Comparison of ENCODE assay signal across 8 cellular contexts in genomic region chr1:51331206-51332100, GRCh38. TPM values are rescaled to one million over a fixed set of nuclear protein-coding genes. Genes with fewer than 3 reads are reported as not detected.
DNase-seq lines count a peak whose midpoint lies in the region; ATAC-seq lines count a peak whose summit lies in the region.

No MANE protein-coding gene starts in this region.

- ATAC-seq in HG02642 (IDR thresholded peaks at IDR 0.05; ENCODE audit: poor library complexity, unreplicated experiment) (peak; percentile 49), left lobe of liver (peak; percentile 20), HG03521 (IDR thresholded peaks at IDR 0.05; ENCODE audit: unreplicated experiment) (no peak)

- intact Hi-C loops in activated CD4-positive, alpha-beta T cell treated with anti-CD3 and anti-CD28 coated beads, Interleukin-2, amount 10 ng/mL, durations not matched to agents 24 days and 14 days (cut with micrococcal nuclease), result no loop called here

- peaks cover 29% of the 10 kb centered on the region for H3K27me3 Mint-ChIP-seq in activated CD4-positive, alpha-beta T cell treated with anti-CD3 and anti-CD28 coated beads, Interleukin-2, amount 10 ng/mL, durations not matched to agents 24 days and 14 days

- H3K4me1 Mint-ChIP-seq in activated CD4-positive, alpha-beta T cell treated with anti-CD3 and anti-CD28 coated beads, Interleukin-2, amount 10 ng/mL, durations not matched to agents 24 days and 14 days, result peaks cover 12% of the 10 kb centered on the region

- no peaks in the 10 kb centered on the region for H3K36me3 Mint-ChIP-seq in activated CD4-positive, alpha-beta T cell treated with anti-CD3 and anti-CD28 coated beads, Interleukin-2, amount 10 ng/mL, durations not matched to agents 24 days and 14 days (ENCODE audit: low read depth)

- no peak for DNase-seq in activated CD4-positive, alpha-beta T cell treated with anti-CD3 and anti-CD28 coated beads, Interleukin-2, amount 10 ng/mL, durations not matched to agents 24 days and 14 days
- DNase-seq in activated CD4-positive, alpha-beta T cell treated with anti-CD3 and anti-CD28 coated beads, Interleukin-2, amount 50 U/mL, for 1 hour, result no peak
- peak; percentile 77 for DNase-seq in NOMO-1 treated with DMSO at 0.1 percent for 48 hours (lab: John Stamatoyannopoulos, UW; ENCODE audit: unreplicated experiment)
- DNase-seq in cerebellar cortex (ENCODE audit: low spot score), result peak; percentile 33
- DNase-seq in left lobe of liver (ENCODE audit: low spot score), result no peak
- no peak for DNase-seq in GM19238 (ENCODE audit: insufficient read length, low spot score)

- H3K4me3 Mint-ChIP-seq in activated CD4-positive, alpha-beta T cell treated with anti-CD3 and anti-CD28 coated beads, Interleukin-2, amount 10 ng/mL, durations not matched to agents 24 days and 14 days, result peak overlapping the region; percentile 67

- no peak overlapping the region for H3K27ac Mint-ChIP-seq in activated CD4-positive, alpha-beta T cell treated with anti-CD3 and anti-CD28 coated beads, Interleukin-2, amount 10 ng/mL, durations not matched to agents 24 days and 14 days

- H3K9me3 Mint-ChIP-seq in activated CD4-positive, alpha-beta T cell treated with anti-CD3 and anti-CD28 coated beads, Interleukin-2, amount 10 ng/mL, durations not matched to agents 24 days and 14 days, result no peaks in the 10 kb centered on the region

RNA-seq across cellular contexts. Expression of gene TTC39A, which starts 1.1 kb away (rescaled TPM):
- 0.12 and 0.28 TPM in 2 replicates for total RNA-seq in activated CD4-positive, alpha-beta T cell treated with anti-CD3 and anti-CD28 coated beads, Interleukin-2, amount 10 ng/mL, durations not matched to agents 24 days and 14 days
- total RNA-seq in left lobe of liver, result 2.7 TPM

Comparison
In these comparisons a context has a peak if more than half of its experiments do, and no peak if none do; other contexts are left out.
1. DNase-seq: peak in NOMO-1 treated with DMSO at 0.1 percent for 48 hours (single experiment) and cerebellar cortex (single experiment); none in activated CD4-positive, alpha-beta T cell treated with anti-CD3 and anti-CD28 coated beads, Interleukin-2, amount 10 ng/mL, durations not matched to agents 24 days and 14 days (single experiment), activated CD4-positive, alpha-beta T cell treated with anti-CD3 and anti-CD28 coated beads, Interleukin-2, amount 50 U/mL, for 1 hour (single experiment), left lobe of liver (single experiment) and GM19238 (single experiment).